20 cellular contexts compared by ENCODE assay signal in the genomic region with DNA sequence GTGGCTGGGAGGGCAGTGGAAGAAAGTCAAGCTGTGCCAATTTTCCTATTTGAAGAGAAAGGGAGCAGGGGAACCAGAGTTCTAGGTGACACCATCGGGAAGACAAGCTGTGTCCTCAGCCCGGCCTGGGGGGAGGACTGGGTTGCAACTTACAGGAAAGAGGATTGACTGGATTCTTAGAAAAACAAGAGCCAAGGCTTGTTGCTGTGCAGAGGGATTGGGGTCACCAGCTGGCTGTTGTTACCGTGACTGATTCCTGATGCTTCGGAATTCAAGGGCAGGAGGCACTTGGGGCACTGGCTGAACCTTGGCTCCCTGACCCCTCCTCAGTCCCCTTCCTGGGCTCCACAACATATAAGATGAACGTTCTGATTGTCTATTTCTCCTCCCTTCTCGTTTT. TPM values are rescaled to one million over a fixed set of nuclear protein-coding genes. Genes with fewer than 3 reads are reported as not detected.
DNase-seq lines count a peak whose midpoint lies in the region; ATAC-seq and TF ChIP-seq lines count a peak whose summit lies in the region.
"Had no signal": no experiment of that assay in that cellular context is flagged by ENCODE, and none has a peak within 500 bp of the region (broad histone marks: within the 10 kb centered on the region; RNA-seq: fewer than 3 reads in every experiment).

No MANE protein-coding gene starts in this region.

- no peaks in the 10 kb centered on the region for H4K20me1 ChIP-seq in neural progenitor cell (ENCODE audit: low read depth)
- H4K20me1 ChIP-seq: BLaER1 treated with 17β-estradiol and CSF1 and Interleukin-3, amounts not matched to agents 10 nM and 100 nM had no signal

- H3K4me1 Mint-ChIP-seq in Caco-2 (ENCODE audit: low read depth, unreplicated experiment) (peaks cover 12% of the 10 kb centered on the region), neural progenitor cell (peaks cover 21% of the 10 kb centered on the region)

- no peaks in the 10 kb centered on the region for H3K36me3 Mint-ChIP-seq in Caco-2 (ENCODE audit: insufficient read depth, unreplicated experiment)
- no peaks in the 10 kb centered on the region for H3K36me3 Mint-ChIP-seq in neural progenitor cell
- H3K36me3 Mint-ChIP-seq: CD14-positive monocyte; CD8-positive, alpha-beta memory T cell had no signal

- CTCF ChIA-PET in Caco-2 (lab: Charles Lee): interaction anchor here (0.7 to 0.9 kb wide), 3 partner anchors 40 to 181 kb away, joined by 3 to 4 read pairs (median 3); no protein-coding TSS in a partner anchor

- no peaks in the 10 kb centered on the region for H3K27me3 Mint-ChIP-seq in Caco-2 (ENCODE audit: insufficient read depth, unreplicated experiment)
- peaks cover 9% of the 10 kb centered on the region for H3K27me3 Mint-ChIP-seq in neural progenitor cell (ENCODE audit: insufficient read depth, low read depth)

- no peak overlapping the region for H3K9ac ChIP-seq in neural progenitor cell
- H3K9ac ChIP-seq: BLaER1 treated with 17β-estradiol and CSF1 and Interleukin-3, amounts not matched to agents 10 nM and 100 nM had no signal

- H3K4me1 ChIP-seq in Caco-2 (peaks cover 4% of the 10 kb centered on the region; the same call in 1 of the 2 replicates), neural progenitor cell (no peaks in the 10 kb centered on the region)
- H3K4me1 ChIP-seq: A549; BE2C; BLaER1 treated with 17β-estradiol and CSF1 and Interleukin-3, amounts not matched to agents 10 nM and 100 nM had no signal

- H3K79me2 ChIP-seq in neural progenitor cell (ENCODE audit: low read depth): no peaks in the 10 kb centered on the region

- H3K4me3 Mint-ChIP-seq in Caco-2 (ENCODE audit: unreplicated experiment) (no peak overlapping the region), neural progenitor cell (no peak overlapping the region)
- H3K4me3 Mint-ChIP-seq: CD14-positive monocyte; CD4-positive, alpha-beta T cell; CD8-positive, alpha-beta memory T cell had no signal

- POLR2A ChIA-PET in Caco-2 (lab: Charles Lee): no interaction called here

- no peak for ATAC-seq in HG03196 (IDR thresholded peaks at IDR 0.05; ENCODE audit: unreplicated experiment)
- ATAC-seq: A549 had no signal

- peak overlapping the region; percentile 21 for H3K27ac Mint-ChIP-seq in Caco-2 (ENCODE audit: unreplicated experiment)
- peak overlapping the region; percentile 26 for H3K27ac Mint-ChIP-seq in neural progenitor cell
- H3K27ac Mint-ChIP-seq: CD14-positive monocyte; CD4-positive, alpha-beta T cell; CD8-positive, alpha-beta memory T cell had no signal

- intact Hi-C loops in Caco-2 (cut with micrococcal nuclease; ENCODE audit: unreplicated experiment): no loop called here

- no peaks in the 10 kb centered on the region for H3K27me3 ChIP-seq in Caco-2 (replicated peaks; ENCODE audit: control insufficient read depth, insufficient read depth, low read length)
- no peaks in the 10 kb centered on the region for H3K27me3 ChIP-seq in WERI-Rb-1 (ENCODE audit: insufficient read depth, low read depth, severe bottlenecking)
- H3K27me3 ChIP-seq in neural progenitor cell: no peaks in the 10 kb centered on the region
- H3K27me3 ChIP-seq: BE2C; BLaER1 treated with 17β-estradiol and CSF1 and Interleukin-3, amounts not matched to agents 10 nM and 100 nM had no signal

- no peak overlapping the region for H3K4me2 ChIP-seq in neural progenitor cell
- H3K4me2 ChIP-seq: A549; BLaER1 treated with 17β-estradiol and CSF1 and Interleukin-3, amounts not matched to agents 10 nM and 100 nM had no signal

- BruUV-seq in Caco-2 (replicated peaks; lab: Mats Ljungman, UMichigan): no TSS peak

- H3K9me3 Mint-ChIP-seq in Caco-2 (ENCODE audit: unreplicated experiment) (no peaks in the 10 kb centered on the region), neural progenitor cell (no peaks in the 10 kb centered on the region)
- H3K9me3 Mint-ChIP-seq: CD14-positive monocyte; CD4-positive, alpha-beta T cell; CD8-positive, alpha-beta memory T cell had no signal

- no peak overlapping the region for H2AFZ ChIP-seq in neural progenitor cell (replicated peaks)

- no peak overlapping the region for H3K4me3 ChIP-seq in Caco-2 (ENCODE audit: low read depth, low read length)
- peak overlapping the region; percentile 11 for H3K4me3 ChIP-seq in WERI-Rb-1 (ENCODE audit: low read depth, low read length)
- no peak overlapping the region for H3K4me3 ChIP-seq in neural progenitor cell
- H3K4me3 ChIP-seq: A549; BLaER1 treated with 17β-estradiol and CSF1 and Interleukin-3, amounts not matched to agents 10 nM and 100 nM had no signal

- H3K36me3 ChIP-seq in Caco-2 (ENCODE audit: control insufficient read depth, insufficient read depth, low read length) (no peaks in the 10 kb centered on the region), WERI-Rb-1 (no peaks in the 10 kb centered on the region), neural progenitor cell (no peaks in the 10 kb centered on the region)
- H3K36me3 ChIP-seq: BE2C; BLaER1 treated with 17β-estradiol and CSF1 and Interleukin-3, amounts not matched to agents 10 nM and 100 nM had no signal

- H3F3A ChIP-seq in neural progenitor cell (ENCODE audit: low read depth): no peaks in the 10 kb centered on the region

- H3K27ac ChIP-seq in WERI-Rb-1 (peak overlapping the region; percentile 23), neural progenitor cell (no peak overlapping the region)
- H3K27ac ChIP-seq: A549; BLaER1 treated with 17β-estradiol and CSF1 and Interleukin-3, amounts not matched to agents 10 nM and 100 nM had no signal

- DNase-seq in Caco-2 (no peak), WERI-Rb-1 (peak; percentile 77), neural progenitor cell (ENCODE audit: low spot score) (no peak), NCI-H2081 (lab: John Stamatoyannopoulos, UW) (no peak)
- DNase-seq in effector CD4-positive, alpha-beta T cell: no peak
- DNase-seq: 8988T; ACHN; AML-193; BE2C; Calu3; CD4-positive, alpha-beta T cell; CD8-positive, alpha-beta memory T cell; DMS153; DND-41; GOT3; HCEC 1CT had no signal

- H3K9me3 ChIP-seq in Caco-2 (no peaks in the 10 kb centered on the region), WERI-Rb-1 (ENCODE audit: severe bottlenecking) (no peaks in the 10 kb centered on the region), neural progenitor cell (ENCODE audit: low read depth) (no peaks in the 10 kb centered on the region)
- H3K9me3 ChIP-seq: A549; BE2C; BLaER1 treated with 17β-estradiol and CSF1 and Interleukin-3, amounts not matched to agents 10 nM and 100 nM had no signal

- TF ChIP-seq CTCF in Caco-2 (IDR thresholded peaks at IDR 0.05; ENCODE audit: insufficient read depth in 1 of 2, low read depth in 1 of 2, low read length in 1 of 2, severe bottlenecking in 1 of 2, unreplicated experiment in 1 of 2): no peak
- TF ChIP-seq CTCF in WERI-Rb-1 (IDR thresholded peaks at IDR 0.05; ENCODE audit: low read depth, low read length): no peak
- no peak for TF ChIP-seq CTCF in neural progenitor cell (IDR thresholded peaks at IDR 0.05)

RNA-seq across cellular contexts. Expression of gene MMP2, which starts 16.8 kb away (rescaled TPM):
- total RNA-seq in Caco-2 (2022) (0.14 and 0.91 TPM in 2 replicates), neural progenitor cell (ENCODE audit: low replicate concordance) (18.3 and 23.1 TPM in 2 replicates)
- total RNA-seq: Calu3; CD4-positive, alpha-beta T cell; CD8-positive, alpha-beta memory T cell had no signal

RNA-seq across cellular contexts. Expression of gene LPCAT2, which starts 46.6 kb away (rescaled TPM):
- total RNA-seq in Caco-2 (2022) (20.7 and 25.2 TPM in 2 replicates), neural progenitor cell (ENCODE audit: low replicate concordance) (7.2 and 14.2 TPM in 2 replicates)

Comparison
In these comparisons a context has a peak if more than half of its experiments do, and no peak if none do; other contexts are left out.
1. RNA of gene MMP2, which starts 16.8 kb away (total RNA-seq): 18.3 to 23.1 TPM in neural progenitor cell; 0.14 to 0.91 TPM in Caco-2; every median in the first group is over 10 times any median in the second.